In the genomic region with DNA sequence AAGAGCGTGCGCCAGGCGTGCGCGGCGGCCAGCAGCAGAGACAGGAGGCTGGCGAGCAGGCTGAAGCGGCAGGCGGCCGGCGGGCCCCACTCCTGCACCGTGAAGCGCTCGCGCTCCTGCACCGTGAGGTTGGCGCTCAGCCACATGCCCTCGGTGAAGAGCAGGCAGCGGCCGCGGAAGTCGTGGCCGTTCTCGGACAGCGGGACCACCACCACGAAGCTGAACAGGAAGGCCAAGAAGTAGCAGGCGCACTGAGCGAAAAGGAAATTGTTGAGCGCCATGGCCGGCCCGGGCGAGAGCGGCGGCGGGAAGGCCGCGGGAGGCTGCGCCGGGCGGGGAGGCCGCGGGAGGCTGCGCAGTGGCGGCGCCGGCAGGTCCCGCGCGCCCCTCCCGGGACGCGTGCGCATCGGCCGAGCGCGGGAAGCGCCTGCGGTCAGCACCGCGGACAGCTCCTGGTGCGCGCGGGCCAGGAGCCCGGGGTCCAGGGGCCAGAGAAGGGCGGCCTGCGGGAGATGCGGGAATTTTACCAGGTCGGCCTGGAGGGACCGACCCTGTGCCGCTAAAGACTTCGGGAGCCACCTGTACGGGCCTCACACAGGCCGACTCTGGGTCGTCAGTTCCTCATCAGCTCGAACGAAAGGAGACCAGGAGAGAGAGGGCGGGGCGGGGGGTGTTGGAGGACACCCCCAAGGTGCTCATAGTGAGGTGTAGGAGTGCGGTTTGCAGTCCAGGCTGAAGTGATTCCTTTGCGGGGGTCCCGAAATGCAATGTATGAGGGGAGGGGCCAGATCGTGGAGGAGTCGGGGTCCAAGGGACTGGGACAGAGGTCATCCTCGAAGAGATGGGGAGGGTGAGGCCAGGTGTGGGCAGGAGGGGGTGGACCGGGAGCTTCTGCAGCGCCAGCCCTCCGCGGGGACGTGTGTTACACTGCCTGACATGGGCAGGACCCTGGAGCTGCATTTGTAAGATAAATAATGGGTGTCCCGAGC, we compare ENCODE assay signal across 1 cellular context.
A peak's percentile ranks its signal among the peaks of the same experiment; 100 is the strongest.
TF ChIP-seq lines count a peak whose summit lies in the region.

A gene (minus strand): TSS at position 312 of the 989 bp plus-strand sequence. CDS start 31 bp downstream, at position 281.

TF ChIP-seq in HepG2, 621 proteins besides CTCF, POLR2A, EP300 and RAD21 (continued from another document and continues in another):
- TF ChIP-seq, protein P1, sequence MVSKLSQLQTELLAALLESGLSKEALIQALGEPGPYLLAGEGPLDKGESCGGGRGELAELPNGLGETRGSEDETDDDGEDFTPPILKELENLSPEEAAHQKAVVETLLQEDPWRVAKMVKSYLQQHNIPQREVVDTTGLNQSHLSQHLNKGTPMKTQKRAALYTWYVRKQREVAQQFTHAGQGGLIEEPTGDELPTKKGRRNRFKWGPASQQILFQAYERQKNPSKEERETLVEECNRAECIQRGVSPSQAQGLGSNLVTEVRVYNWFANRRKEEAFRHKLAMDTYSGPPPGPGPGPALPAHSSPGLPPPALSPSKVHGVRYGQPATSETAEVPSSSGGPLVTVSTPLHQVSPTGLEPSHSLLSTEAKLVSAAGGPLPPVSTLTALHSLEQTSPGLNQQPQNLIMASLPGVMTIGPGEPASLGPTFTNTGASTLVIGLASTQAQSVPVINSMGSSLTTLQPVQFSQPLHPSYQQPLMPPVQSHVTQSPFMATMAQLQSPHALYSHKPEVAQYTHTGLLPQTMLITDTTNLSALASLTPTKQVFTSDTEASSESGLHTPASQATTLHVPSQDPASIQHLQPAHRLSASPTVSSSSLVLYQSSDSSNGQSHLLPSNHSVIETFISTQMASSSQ (IDR thresholded peaks at IDR 0.05; ENCODE audit: low read depth), result no peak
- TF ChIP-seq, protein P1 (CRISPR knock-in tag; IDR thresholded peaks at IDR 0.05; ENCODE audit: borderline replicate concordance), result no peak
- no peak for TF ChIP-seq GLI4 (CRISPR knock-in tag; IDR thresholded peaks at IDR 0.05; ENCODE audit: borderline replicate concordance)
- no peak for TF ChIP-seq SRSF4 (IDR thresholded peaks at IDR 0.05; ENCODE audit: low read depth, low read length, poor library complexity, severe bottlenecking)
- TF ChIP-seq, protein P2, sequence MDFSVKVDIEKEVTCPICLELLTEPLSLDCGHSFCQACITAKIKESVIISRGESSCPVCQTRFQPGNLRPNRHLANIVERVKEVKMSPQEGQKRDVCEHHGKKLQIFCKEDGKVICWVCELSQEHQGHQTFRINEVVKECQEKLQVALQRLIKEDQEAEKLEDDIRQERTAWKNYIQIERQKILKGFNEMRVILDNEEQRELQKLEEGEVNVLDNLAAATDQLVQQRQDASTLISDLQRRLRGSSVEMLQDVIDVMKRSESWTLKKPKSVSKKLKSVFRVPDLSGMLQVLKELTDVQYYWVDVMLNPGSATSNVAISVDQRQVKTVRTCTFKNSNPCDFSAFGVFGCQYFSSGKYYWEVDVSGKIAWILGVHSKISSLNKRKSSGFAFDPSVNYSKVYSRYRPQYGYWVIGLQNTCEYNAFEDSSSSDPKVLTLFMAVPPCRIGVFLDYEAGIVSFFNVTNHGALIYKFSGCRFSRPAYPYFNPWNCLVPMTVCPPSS (IDR thresholded peaks at IDR 0.05), result no peak
- no peak for TF ChIP-seq KDM1A (CRISPR knock-in tag; IDR thresholded peaks at IDR 0.05)
- TF ChIP-seq NR2F1 (CRISPR knock-in tag; IDR thresholded peaks at IDR 0.05), result no peak
- no peak for TF ChIP-seq PLRG1 (conservative IDR thresholded peaks at IDR 0.05)
- no peak for TF ChIP-seq GZF1 (CRISPR knock-in tag; IDR thresholded peaks at IDR 0.05)
- TF ChIP-seq, protein P3, sequence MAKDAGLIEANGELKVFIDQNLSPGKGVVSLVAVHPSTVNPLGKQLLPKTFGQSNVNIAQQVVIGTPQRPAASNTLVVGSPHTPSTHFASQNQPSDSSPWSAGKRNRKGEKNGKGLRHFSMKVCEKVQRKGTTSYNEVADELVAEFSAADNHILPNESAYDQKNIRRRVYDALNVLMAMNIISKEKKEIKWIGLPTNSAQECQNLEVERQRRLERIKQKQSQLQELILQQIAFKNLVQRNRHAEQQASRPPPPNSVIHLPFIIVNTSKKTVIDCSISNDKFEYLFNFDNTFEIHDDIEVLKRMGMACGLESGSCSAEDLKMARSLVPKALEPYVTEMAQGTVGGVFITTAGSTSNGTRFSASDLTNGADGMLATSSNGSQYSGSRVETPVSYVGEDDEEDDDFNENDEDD (CRISPR knock-in tag; IDR thresholded peaks at IDR 0.05; ENCODE audit: borderline replicate concordance), result peak; percentile 75; the same call in 1 of the 2 replicates
- TF ChIP-seq, protein P4, sequence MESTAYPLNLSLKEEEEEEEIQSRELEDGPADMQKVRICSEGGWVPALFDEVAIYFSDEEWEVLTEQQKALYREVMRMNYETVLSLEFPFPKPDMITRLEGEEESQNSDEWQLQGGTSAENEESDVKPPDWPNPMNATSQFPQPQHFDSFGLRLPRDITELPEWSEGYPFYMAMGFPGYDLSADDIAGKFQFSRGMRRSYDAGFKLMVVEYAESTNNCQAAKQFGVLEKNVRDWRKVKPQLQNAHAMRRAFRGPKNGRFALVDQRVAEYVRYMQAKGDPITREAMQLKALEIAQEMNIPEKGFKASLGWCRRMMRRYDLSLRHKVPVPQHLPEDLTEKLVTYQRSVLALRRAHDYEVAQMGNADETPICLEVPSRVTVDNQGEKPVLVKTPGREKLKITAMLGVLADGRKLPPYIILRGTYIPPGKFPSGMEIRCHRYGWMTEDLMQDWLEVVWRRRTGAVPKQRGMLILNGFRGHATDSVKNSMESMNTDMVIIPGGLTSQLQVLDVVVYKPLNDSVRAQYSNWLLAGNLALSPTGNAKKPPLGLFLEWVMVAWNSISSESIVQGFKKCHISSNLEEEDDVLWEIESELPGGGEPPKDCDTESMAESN (CRISPR knock-in tag; conservative IDR thresholded peaks at IDR 0.05), result no peak
- TF ChIP-seq ZBTB20 (CRISPR knock-in tag; IDR thresholded peaks at IDR 0.05; ENCODE audit: borderline replicate concordance, low read depth), result peak; percentile 57; the same call in 1 of the 2 replicates
- TF ChIP-seq PHF20 (CRISPR knock-in tag; IDR thresholded peaks at IDR 0.05), result no peak
- no peak for TF ChIP-seq ZNF3 (CRISPR knock-in tag; IDR thresholded peaks at IDR 0.05)
- TF ChIP-seq PCBP1 (IDR thresholded peaks at IDR 0.05; ENCODE audit: borderline replicate concordance, low read depth, low read length), result no peak
- TF ChIP-seq, protein P5, sequence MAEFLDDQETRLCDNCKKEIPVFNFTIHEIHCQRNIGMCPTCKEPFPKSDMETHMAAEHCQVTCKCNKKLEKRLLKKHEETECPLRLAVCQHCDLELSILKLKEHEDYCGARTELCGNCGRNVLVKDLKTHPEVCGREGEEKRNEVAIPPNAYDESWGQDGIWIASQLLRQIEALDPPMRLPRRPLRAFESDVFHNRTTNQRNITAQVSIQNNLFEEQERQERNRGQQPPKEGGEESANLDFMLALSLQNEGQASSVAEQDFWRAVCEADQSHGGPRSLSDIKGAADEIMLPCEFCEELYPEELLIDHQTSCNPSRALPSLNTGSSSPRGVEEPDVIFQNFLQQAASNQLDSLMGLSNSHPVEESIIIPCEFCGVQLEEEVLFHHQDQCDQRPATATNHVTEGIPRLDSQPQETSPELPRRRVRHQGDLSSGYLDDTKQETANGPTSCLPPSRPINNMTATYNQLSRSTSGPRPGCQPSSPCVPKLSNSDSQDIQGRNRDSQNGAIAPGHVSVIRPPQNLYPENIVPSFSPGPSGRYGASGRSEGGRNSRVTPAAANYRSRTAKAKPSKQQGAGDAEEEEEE (CRISPR knock-in tag; IDR thresholded peaks at IDR 0.05; ENCODE audit: borderline replicate concordance), result no peak
- TF ChIP-seq, protein P6, sequence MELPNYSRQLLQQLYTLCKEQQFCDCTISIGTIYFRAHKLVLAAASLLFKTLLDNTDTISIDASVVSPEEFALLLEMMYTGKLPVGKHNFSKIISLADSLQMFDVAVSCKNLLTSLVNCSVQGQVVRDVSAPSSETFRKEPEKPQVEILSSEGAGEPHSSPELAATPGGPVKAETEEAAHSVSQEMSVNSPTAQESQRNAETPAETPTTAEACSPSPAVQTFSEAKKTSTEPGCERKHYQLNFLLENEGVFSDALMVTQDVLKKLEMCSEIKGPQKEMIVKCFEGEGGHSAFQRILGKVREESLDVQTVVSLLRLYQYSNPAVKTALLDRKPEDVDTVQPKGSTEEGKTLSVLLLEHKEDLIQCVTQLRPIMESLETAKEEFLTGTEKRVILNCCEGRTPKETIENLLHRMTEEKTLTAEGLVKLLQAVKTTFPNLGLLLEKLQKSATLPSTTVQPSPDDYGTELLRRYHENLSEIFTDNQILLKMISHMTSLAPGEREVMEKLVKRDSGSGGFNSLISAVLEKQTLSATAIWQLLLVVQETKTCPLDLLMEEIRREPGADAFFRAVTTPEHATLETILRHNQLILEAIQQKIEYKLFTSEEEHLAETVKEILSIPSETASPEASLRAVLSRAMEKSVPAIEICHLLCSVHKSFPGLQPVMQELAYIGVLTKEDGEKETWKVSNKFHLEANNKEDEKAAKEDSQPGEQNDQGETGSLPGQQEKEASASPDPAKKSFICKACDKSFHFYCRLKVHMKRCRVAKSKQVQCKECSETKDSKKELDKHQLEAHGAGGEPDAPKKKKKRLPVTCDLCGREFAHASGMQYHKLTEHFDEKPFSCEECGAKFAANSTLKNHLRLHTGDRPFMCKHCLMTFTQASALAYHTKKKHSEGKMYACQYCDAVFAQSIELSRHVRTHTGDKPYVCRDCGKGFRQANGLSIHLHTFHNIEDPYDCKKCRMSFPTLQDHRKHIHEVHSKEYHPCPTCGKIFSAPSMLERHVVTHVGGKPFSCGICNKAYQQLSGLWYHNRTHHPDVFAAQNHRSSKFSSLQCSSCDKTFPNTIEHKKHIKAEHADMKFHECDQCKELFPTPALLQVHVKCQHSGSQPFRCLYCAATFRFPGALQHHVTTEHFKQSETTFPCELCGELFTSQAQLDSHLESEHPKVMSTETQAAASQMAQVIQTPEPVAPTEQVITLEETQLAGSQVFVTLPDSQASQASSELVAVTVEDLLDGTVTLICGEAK (IDR thresholded peaks at IDR 0.05), result no peak
- TF ChIP-seq, protein P6 (CRISPR knock-in tag; IDR thresholded peaks at IDR 0.05), result 0 out of 2 replicates have a peak, but pooled peaks have one; percentile 22
- 0 out of 2 replicates have a peak, but pooled peaks have one; percentile 38 for TF ChIP-seq HOXD1 (CRISPR knock-in tag; IDR thresholded peaks at IDR 0.05)
- no peak for TF ChIP-seq ARNT (IDR thresholded peaks at IDR 0.05)
- TF ChIP-seq, protein P7, sequence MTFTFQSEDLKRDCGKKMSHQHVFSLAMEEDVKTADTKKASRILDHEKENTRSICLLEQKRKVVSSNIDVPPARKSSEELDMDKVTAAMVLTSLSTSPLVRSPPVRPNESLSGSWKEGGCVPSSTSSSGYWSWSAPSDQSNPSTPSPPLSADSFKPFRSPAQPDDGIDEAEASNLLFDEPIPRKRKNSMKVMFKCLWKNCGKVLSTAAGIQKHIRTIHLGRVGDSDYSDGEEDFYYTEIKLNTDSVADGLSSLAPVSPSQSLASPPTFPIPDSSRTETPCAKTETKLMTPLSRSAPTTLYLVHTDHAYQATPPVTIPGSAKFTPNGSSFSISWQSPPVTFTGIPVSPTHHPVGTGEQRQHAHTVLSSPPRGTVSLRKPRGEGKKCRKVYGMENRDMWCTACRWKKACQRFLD (CRISPR knock-in tag; IDR thresholded peaks at IDR 0.05; ENCODE audit: borderline replicate concordance), result peak; percentile 47; the same call in 1 of the 2 replicates
